Comparison of ENCODE assay signal across 7 cellular contexts in the genomic region with DNA sequence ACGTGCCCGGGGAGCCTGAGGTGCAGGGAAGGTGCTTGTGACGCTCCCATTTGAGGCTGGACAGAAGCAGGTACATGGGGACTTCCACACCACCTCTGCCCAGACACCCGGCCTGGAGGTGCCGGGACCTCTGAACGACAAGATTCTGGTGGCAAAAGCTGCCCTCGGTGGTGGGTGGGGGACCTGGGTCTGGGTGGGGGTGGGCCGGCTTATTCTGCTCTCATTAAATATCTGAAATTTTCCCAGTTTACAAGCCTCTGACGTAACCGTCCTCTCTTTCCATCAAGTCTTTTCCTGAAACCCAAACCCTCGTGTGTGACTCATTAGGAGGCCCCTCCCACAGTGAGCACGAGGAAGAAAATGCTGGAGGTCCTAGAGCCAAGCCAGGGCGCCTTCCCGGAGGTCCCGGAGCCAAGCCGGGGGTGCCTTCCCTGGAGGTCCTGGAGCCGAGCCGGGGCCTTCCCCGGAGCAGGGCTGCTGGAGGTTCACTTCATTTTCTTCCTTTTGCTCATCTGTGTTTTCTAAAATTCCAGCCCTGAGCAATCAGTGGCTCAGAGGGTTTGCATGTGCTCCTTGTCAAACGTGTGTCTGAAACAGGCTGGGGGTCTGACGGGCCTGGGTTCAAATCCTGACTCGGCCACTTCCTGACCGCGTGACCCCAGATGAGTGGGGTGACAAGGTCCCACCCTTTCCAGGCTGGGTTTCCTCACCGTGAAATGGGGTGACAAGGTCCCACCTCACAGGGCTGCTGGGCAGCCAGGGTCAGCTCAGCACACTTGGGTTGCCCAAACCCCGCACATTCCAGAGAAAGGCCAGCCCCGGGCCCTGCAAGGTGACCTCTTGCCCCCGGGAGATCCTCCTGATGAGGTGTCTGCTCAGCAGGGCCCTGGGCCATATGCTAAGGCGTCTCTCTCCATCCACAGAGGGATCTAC. TPM values are rescaled to one million over a fixed set of nuclear protein-coding genes. Genes with fewer than 3 reads are reported as not detected.
DNase-seq lines count a peak whose midpoint lies in the region; ATAC-seq and TF ChIP-seq lines count a peak whose summit lies in the region.

No MANE protein-coding gene starts in this region.

- peak; percentile 25 for ATAC-seq in body of pancreas

- peak; percentile 41 for DNase-seq in HT-29 (ENCODE audit: low spot score)
- peak in 3 of 4 donors; percentile 40 to 62 (median 54) for DNase-seq in body of pancreas
- DNase-seq in kidney tubule cell (ENCODE audit: low spot score) = peak; percentile 62
- DNase-seq in tibial artery = peak; percentile 85 to 90
- no peak for DNase-seq in activated CD4-positive, CD25-positive, alpha-beta regulatory T cell (lab: John Stamatoyannopoulos, UW)
- DNase-seq in activated naive CD4-positive, alpha-beta T cell treated with anti-CD3 and anti-CD28 coated beads, Interleukin-2, amount 50 U/mL, for 16 hours = no peak
- DNase-seq in spleen = no peak

- TF ChIP-seq CTCF in body of pancreas (IDR thresholded peaks at IDR 0.05) = no peak
- TF ChIP-seq CTCF in tibial artery (IDR thresholded peaks at IDR 0.05) = no peak
- TF ChIP-seq CTCF in spleen (IDR thresholded peaks at IDR 0.05 in 8 of 11, conservative IDR thresholded peaks at IDR 0.05 in 3 of 11) = no peak

- H3K9me3 ChIP-seq in body of pancreas (no peaks in the 10 kb centered on the region), tibial artery (no peaks in the 10 kb centered on the region), spleen (no peaks in the 10 kb centered on the region)

- intact Hi-C loops in body of pancreas (cut with DNase I) (no loop called here), tibial artery (cut with DNase I; ENCODE audit: low total_unique reads) (no loop called here), spleen (cut with DNase I; ENCODE audit: low total_unique reads) (loop anchor here (10.0 kb wide), 1 partner anchor 115 kb away; the partner anchor contains the start of gene WDR18)

- 83 to 85% methylated on average over 24 to 29 of the region's 29 CpGs for WGBS in body of pancreas, 2 donors
- WGBS in spleen, 5 donors = 76 to 88% (median 80%) methylated on average over 21 to 29 of the region's 29 CpGs

- TF ChIP-seq POLR2A in body of pancreas (IDR thresholded peaks at IDR 0.05) (no peak), spleen (IDR thresholded peaks at IDR 0.05) (no peak)

- peak overlapping the region in 1 of 4 donors; percentile 30 for H3K27ac ChIP-seq in body of pancreas
- peak overlapping the region; percentile 62 to 70 for H3K27ac ChIP-seq in tibial artery
- peak overlapping the region in 3 of 8 donors; percentile 31 to 42 (median 35) for H3K27ac ChIP-seq in spleen

- no peaks in the 10 kb centered on the region for H3K27me3 ChIP-seq in body of pancreas
- H3K27me3 ChIP-seq in tibial artery = no peaks in the 10 kb centered on the region
- no peaks in the 10 kb centered on the region for H3K27me3 ChIP-seq in spleen (replicated peaks in 1 of 7)

- H3K36me3 ChIP-seq in body of pancreas (replicated peaks in 1 of 2; ENCODE audit: insufficient read depth in 1 of 2, low read depth in 2 of 2) (peaks cover 2 to 8% of the 10 kb centered on the region in 2 donors), tibial artery (peaks cover 25 to 71% (median 46%) of the 10 kb centered on the region in 3 donors), spleen (peaks cover 0 to 71% (median 43%) of the 10 kb centered on the region in 6 donors)

- H3K4me1 ChIP-seq in body of pancreas (peaks cover 3% of the 10 kb centered on the region), tibial artery (peaks cover 0 to 16% (median 10%) of the 10 kb centered on the region in 4 donors), spleen (peaks cover 5 to 17% (median 10%) of the 10 kb centered on the region in 6 donors)

- H3K4me3 ChIP-seq in body of pancreas (no peak overlapping the region), tibial artery (no peak overlapping the region), spleen (no peak overlapping the region)

RNA-seq across cellular contexts. Expression of gene CFD, which starts 10.0 kb away (rescaled TPM):
- 1.1 and 1.4 TPM in 2 replicates for total RNA-seq in HT-29 (2014; rRNA removed; shearing (Covaris generic))
- total RNA-seq in body of pancreas (100 to 1,000 TPM; 134 to 825 TPM), spleen (10 to 100 TPM; 11.3 to 59.5 (median 26.2) TPM)
- 10 to 100 TPM in 2 of 3 donors, 1 to 10 TPM in 1; 6.6 to 25.3 (median 18.4) TPM for polyA plus RNA-seq in spleen

RNA-seq across cellular contexts. Expression of gene ELANE, which starts 17.4 kb away (rescaled TPM):
- not detected in 2 replicates for total RNA-seq in HT-29 (2014; rRNA removed; shearing (Covaris generic))
- total RNA-seq in body of pancreas = not detected
- 100 to 1,000 TPM in 1 of 7 donors, 10 to 100 TPM in 4, 1 to 10 TPM in 2; 3.9 to 137 (median 17.0) TPM for total RNA-seq in spleen
- polyA plus RNA-seq in spleen = 1 to 10 TPM; 2.8 to 6.7 (median 5.4) TPM

RNA-seq across cellular contexts. Expression of gene MED16, which starts 23.5 kb away (rescaled TPM):
- total RNA-seq in HT-29 (2014; rRNA removed; shearing (Covaris generic)) = 31.8 and 32.4 TPM in 2 replicates
- 10 to 100 TPM; 35.0 to 49.8 TPM for total RNA-seq in body of pancreas
- total RNA-seq in spleen = 10 to 100 TPM; 37.0 to 60.7 (median 52.7) TPM
- polyA plus RNA-seq in spleen = 10 to 100 TPM; 43.2 to 82.1 (median 77.6) TPM

RNA-seq across cellular contexts. Expression of gene RNU6-9, which starts 23.8 kb away (rescaled TPM):
- total RNA-seq in HT-29 (2014; rRNA removed; shearing (Covaris generic)) = not detected in 2 replicates
- total RNA-seq in body of pancreas (not detected), spleen (not detected)
- polyA plus RNA-seq in spleen = not detected

RNA-seq across cellular contexts. Expression of gene PRTN3, which starts 28.7 kb away (rescaled TPM):
- not detected in 2 replicates for total RNA-seq in HT-29 (2014; rRNA removed; shearing (Covaris generic))
- total RNA-seq in body of pancreas (under 1 TPM in 1 of 2 donors, not detected in 1; 0.99 TPM), spleen (100 to 1,000 TPM in 1 of 7 donors, 10 to 100 TPM in 3, 1 to 10 TPM in 3; 2.8 to 168 (median 11.7) TPM)
- polyA plus RNA-seq in spleen = 1 to 10 TPM in 2 of 3 donors, under 1 TPM in 1; 0.89 to 3.3 (median 1.3) TPM

Comparison
In these comparisons a context has a peak if more than half of its experiments do, and no peak if none do; other contexts are left out.
1. DNase-seq: peak in HT-29 (single experiment), body of pancreas (3 of 4), kidney tubule cell (single experiment) and tibial artery (2 of 2); none in activated CD4-positive, CD25-positive, alpha-beta regulatory T cell (0 of 4), activated naive CD4-positive, alpha-beta T cell treated with anti-CD3 and anti-CD28 coated beads, Interleukin-2, amount 50 U/mL, for 16 hours (single experiment) and spleen (single experiment).